Comparison of ENCODE assay signal across 10 cellular contexts in the genomic region with DNA sequence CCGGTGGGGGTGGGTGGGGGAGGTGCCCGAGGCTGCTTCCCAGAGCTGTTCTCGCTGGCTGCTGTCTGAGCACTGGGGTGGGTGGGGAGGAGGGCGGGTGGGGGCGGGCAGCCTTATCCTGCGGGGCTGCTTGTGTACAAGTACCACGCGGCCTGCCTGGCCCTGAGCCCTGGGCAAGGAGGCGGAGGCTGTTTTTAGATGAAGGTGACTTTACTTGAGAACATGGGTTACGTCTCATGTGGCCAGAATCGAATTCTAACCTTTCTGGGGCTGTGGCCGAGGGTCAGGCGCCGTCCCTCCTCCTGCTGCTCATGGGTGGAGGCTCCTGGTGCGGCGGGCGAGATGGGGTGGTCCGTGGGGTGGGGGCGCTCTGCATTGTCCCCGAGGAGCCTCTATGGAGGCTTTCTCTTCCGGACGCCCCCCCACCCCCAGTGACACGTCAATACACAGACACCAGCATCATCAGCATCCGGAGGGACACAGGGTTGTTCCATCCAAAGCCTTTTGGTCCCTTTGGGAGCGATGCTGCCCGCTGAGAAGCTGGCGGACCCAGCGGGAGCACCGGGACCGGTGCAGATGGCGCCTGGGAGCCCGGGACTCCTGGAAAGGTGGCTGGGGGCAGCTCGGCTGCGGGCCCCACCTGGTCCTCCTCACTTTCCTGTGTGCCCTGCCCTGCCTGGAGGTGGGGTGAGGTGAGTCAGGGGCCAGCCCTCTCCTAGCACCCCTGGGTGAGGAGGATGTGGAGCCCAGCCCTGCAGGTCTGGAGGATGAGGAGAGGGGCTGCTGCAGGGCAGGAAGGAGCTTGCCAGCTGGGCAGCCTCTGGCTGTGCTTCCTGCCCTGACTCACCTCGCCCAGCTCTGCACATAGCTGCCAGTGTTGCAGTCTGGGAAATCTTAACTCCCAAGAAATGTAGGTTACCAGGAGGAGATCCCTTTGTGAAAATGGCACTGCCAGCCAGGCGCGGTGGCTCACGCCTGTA. TPM values are rescaled to one million over a fixed set of nuclear protein-coding genes. Genes with fewer than 3 reads are reported as not detected.
DNase-seq lines count a peak whose midpoint lies in the region; FAIRE-seq and TF ChIP-seq lines count a peak whose summit lies in the region.
"Had no signal": no experiment of that assay in that cellular context is flagged by ENCODE, and none has a peak within 500 bp of the region (broad histone marks: within the 10 kb centered on the region; RNA-seq: fewer than 3 reads in every experiment).

No MANE protein-coding gene starts in this region.

- H3K27me3 ChIP-seq in bronchial epithelial cell (ENCODE audit: control insufficient read depth, insufficient read depth, low read length) (no peaks in the 10 kb centered on the region), keratinocyte (ENCODE audit: control insufficient read depth, extremely low read depth, insufficient read depth, low read length) (no peaks in the 10 kb centered on the region), tibial artery (no peaks in the 10 kb centered on the region)

- H3K36me3 ChIP-seq in bronchial epithelial cell (ENCODE audit: control insufficient read depth, insufficient read depth, low read length) (peaks cover 17% of the 10 kb centered on the region), keratinocyte (ENCODE audit: control insufficient read depth in 2 of 2, extremely low read depth in 1 of 2, insufficient read depth in 2 of 2, low read length in 2 of 2) (peaks cover 8 to 23% of the 10 kb centered on the region in 2 experiments), tibial artery (peaks cover 15 to 29% (median 16%) of the 10 kb centered on the region in 3 donors)

- H3K9ac ChIP-seq in keratinocyte (ENCODE audit: control insufficient read depth, extremely low read depth, insufficient read depth, low read length), result peak overlapping the region; percentile 74

- H3K9me3 ChIP-seq in keratinocyte (ENCODE audit: control insufficient read depth, low read depth, low read length) (no peaks in the 10 kb centered on the region), tibial artery (no peaks in the 10 kb centered on the region)

- H3K9me3 Mint-ChIP-seq in activated CD4-positive, alpha-beta T cell treated with anti-CD3 and anti-CD28 coated beads, Interleukin-2, amount 10 ng/mL, durations not matched to agents 24 days and 14 days, result no peaks in the 10 kb centered on the region

- peak; percentile 56 for DNase-seq in activated CD4-positive, alpha-beta T cell treated with anti-CD3 and anti-CD28 coated beads, Interleukin-2, amount 10 ng/mL, durations not matched to agents 24 days and 14 days
- DNase-seq in activated CD4-positive, alpha-beta T cell treated with anti-CD3 and anti-CD28 coated beads for 48 hours, result no peak
- peak; percentile 80 for DNase-seq in bronchial epithelial cell (ENCODE audit: low read depth)
- DNase-seq in keratinocyte (ENCODE audit: low read depth, low spot score), result peak; percentile 70
- DNase-seq in tibial artery, result no peak
- no peak for DNase-seq in stimulated activated CD4-positive, alpha-beta T cell treated with anti-CD3 and anti-CD28 coated beads, Interleukin-4, amount 100 ng/mL, for 1 hour
- DNase-seq in LoVo (ENCODE audit: low spot score), result no peak
- no peak for DNase-seq in dedifferentiated amniotic fluid mesenchymal stem cell (ENCODE audit: extremely low spot score)

- peaks cover 40% of the 10 kb centered on the region for H3K4me1 ChIP-seq in keratinocyte (ENCODE audit: control insufficient read depth, extremely low read depth, insufficient read depth, low read length)
- peaks cover 0 to 52% (median 42%) of the 10 kb centered on the region in 4 donors for H3K4me1 ChIP-seq in tibial artery

- no peak for TF ChIP-seq CTCF in bronchial epithelial cell (IDR thresholded peaks at IDR 0.05; ENCODE audit: insufficient read depth, low read length, severe bottlenecking)
- TF ChIP-seq CTCF in keratinocyte (optimal IDR thresholded peaks at IDR 0.05 in 1 of 3, IDR thresholded peaks at IDR 0.05 in 1 of 3, conservative IDR thresholded peaks at IDR 0.05 in 1 of 3; ENCODE audit: extremely low read depth in 1 of 3, insufficient read depth in 2 of 3, low read length in 3 of 3), result no peak
- TF ChIP-seq CTCF in tibial artery (IDR thresholded peaks at IDR 0.05), result no peak

- peaks cover 10% of the 10 kb centered on the region for H3K36me3 Mint-ChIP-seq in activated CD4-positive, alpha-beta T cell treated with anti-CD3 and anti-CD28 coated beads, Interleukin-2, amount 10 ng/mL, durations not matched to agents 24 days and 14 days (ENCODE audit: low read depth)

- dilution Hi-C loops in keratinocyte (cut with MboI; ENCODE audit: extremely low pct_ligation_motif_present, low sequenced_read_pairs), result no loop called here

- H3K4me3 ChIP-seq in bronchial epithelial cell (ENCODE audit: low read depth, low read length) (peak overlapping the region; percentile 26), keratinocyte (ENCODE audit: control insufficient read depth in 2 of 3, extremely low read depth in 1 of 3, insufficient read depth in 2 of 3, low read depth in 1 of 3, low read length in 3 of 3) (peak overlapping the region; percentile 45 to 74 (median 64)), tibial artery (peak overlapping the region; percentile 12 to 15)
- H3K4me3 ChIP-seq: lung had no signal

- peak overlapping the region; percentile 64 for H3K27ac ChIP-seq in keratinocyte (ENCODE audit: control insufficient read depth, insufficient read depth, low read length)
- H3K27ac ChIP-seq in tibial artery, result no peak overlapping the region

- H3K9me1 ChIP-seq in keratinocyte (ENCODE audit: control insufficient read depth, extremely low read depth, insufficient read depth, low read length), result no peaks in the 10 kb centered on the region

- peaks cover 51% of the 10 kb centered on the region for H4K20me1 ChIP-seq in keratinocyte (ENCODE audit: control insufficient read depth, extremely low read depth, insufficient read depth, low read length)

- no peaks in the 10 kb centered on the region for H3K27me3 Mint-ChIP-seq in activated CD4-positive, alpha-beta T cell treated with anti-CD3 and anti-CD28 coated beads, Interleukin-2, amount 10 ng/mL, durations not matched to agents 24 days and 14 days
- H3K27me3 Mint-ChIP-seq: B cell had no signal

- H3K4me2 ChIP-seq in keratinocyte (ENCODE audit: control insufficient read depth, extremely low read depth, insufficient read depth, low read depth, low read length), result peak overlapping the region; percentile 82

- H3K79me2 ChIP-seq in keratinocyte (ENCODE audit: control insufficient read depth, insufficient read depth, low read length), result peaks cover 80% of the 10 kb centered on the region

- FAIRE-seq in bronchial epithelial cell (lab: Jason Lieb, UNC) (no peak), keratinocyte (lab: Jason Lieb, UNC) (peak; percentile 92)

- H3K4me1 Mint-ChIP-seq in activated CD4-positive, alpha-beta T cell treated with anti-CD3 and anti-CD28 coated beads, Interleukin-2, amount 10 ng/mL, durations not matched to agents 24 days and 14 days, result peaks cover 24% of the 10 kb centered on the region

- H2AFZ ChIP-seq in keratinocyte (ENCODE audit: control insufficient read depth, low read length), result no peak overlapping the region

- H3K4me3 Mint-ChIP-seq in activated CD4-positive, alpha-beta T cell treated with anti-CD3 and anti-CD28 coated beads, Interleukin-2, amount 10 ng/mL, durations not matched to agents 24 days and 14 days, result no peak overlapping the region

- no peak overlapping the region for H3K27ac Mint-ChIP-seq in activated CD4-positive, alpha-beta T cell treated with anti-CD3 and anti-CD28 coated beads, Interleukin-2, amount 10 ng/mL, durations not matched to agents 24 days and 14 days

- intact Hi-C loops in activated CD4-positive, alpha-beta T cell treated with anti-CD3 and anti-CD28 coated beads, Interleukin-2, amount 10 ng/mL, durations not matched to agents 24 days and 14 days (cut with micrococcal nuclease), result no loop called here
- intact Hi-C loops in tibial artery (cut with DNase I; ENCODE audit: low total_unique reads), result no loop called here

RNA-seq across cellular contexts. Expression of a gene that starts 3.4 kb away (rescaled TPM):
- total RNA-seq in activated CD4-positive, alpha-beta T cell treated with anti-CD3 and anti-CD28 coated beads, Interleukin-2, amount 10 ng/mL, durations not matched to agents 24 days and 14 days, result 291 and 297 TPM in 2 replicates
- total RNA-seq in bronchial epithelial cell, result 349 and 369 TPM in 2 replicates
- polyA plus RNA-seq in keratinocyte, result 388 to 552 TPM (median 537 TPM) in 3 replicates
- polyA plus RNA-seq in keratinocyte (2011; ENCODE audit: low read depth), result 171 TPM
- 298 and 480 TPM in 2 replicates for polyA plus RNA-seq in keratinocyte (2011; cell fraction: cytosol; rRNA removed)
- 577 and 747 TPM in 2 replicates for polyA plus RNA-seq in keratinocyte (2011; cell fraction: nucleus; rRNA removed)
- polyA plus RNA-seq in keratinocyte (2012; ENCODE audit: low replicate concordance), result 376 and 679 TPM in 2 replicates
- 280 to 493 TPM (median 484 TPM) in 3 replicates for polyA minus RNA-seq in keratinocyte
- polyA minus RNA-seq in keratinocyte (2011; cell fraction: cytosol; rRNA and poly(A)+ RNA removed), result 889 TPM
- polyA minus RNA-seq in keratinocyte (2011; cell fraction: nucleus; rRNA and poly(A)+ RNA removed), result 533 and 629 TPM in 2 replicates

RNA-seq across cellular contexts. Expression of a gene that starts 13.9 kb away (rescaled TPM):
- total RNA-seq in activated CD4-positive, alpha-beta T cell treated with anti-CD3 and anti-CD28 coated beads, Interleukin-2, amount 10 ng/mL, durations not matched to agents 24 days and 14 days, result 1.1 TPM in 2 replicates
- total RNA-seq in bronchial epithelial cell, result under 0.01 and 0.51 TPM in 2 replicates
- 0.13 to 0.56 TPM (median 0.26 TPM) in 3 replicates for polyA plus RNA-seq in keratinocyte
- 0.22 TPM for polyA plus RNA-seq in keratinocyte (2011; ENCODE audit: low read depth)
- polyA plus RNA-seq in keratinocyte (2011; cell fraction: cytosol; rRNA removed), result 0.57 and 1.0 TPM in 2 replicates
- 0.59 and 0.64 TPM in 2 replicates for polyA plus RNA-seq in keratinocyte (2011; cell fraction: nucleus; rRNA removed)
- polyA plus RNA-seq in keratinocyte (2012; ENCODE audit: low replicate concordance), result 0.55 and 1.2 TPM in 2 replicates
- 0.64 to 4.5 TPM (median 2.6 TPM) in 3 replicates for polyA minus RNA-seq in keratinocyte
- 1.9 TPM for polyA minus RNA-seq in keratinocyte (2011; cell fraction: cytosol; rRNA and poly(A)+ RNA removed)
- polyA minus RNA-seq in keratinocyte (2011; cell fraction: nucleus; rRNA and poly(A)+ RNA removed), result 0.63 and 1.3 TPM in 2 replicates

RNA-seq across cellular contexts. Expression of a gene that starts 32.0 kb away (rescaled TPM):
- 37.6 and 40.9 TPM in 2 replicates for total RNA-seq in activated CD4-positive, alpha-beta T cell treated with anti-CD3 and anti-CD28 coated beads, Interleukin-2, amount 10 ng/mL, durations not matched to agents 24 days and 14 days
- total RNA-seq in bronchial epithelial cell, result not detected in 2 replicates
- polyA plus RNA-seq in keratinocyte, result not detected in 3 replicates
- polyA plus RNA-seq in keratinocyte (2011; ENCODE audit: low read depth), result not detected
- not detected in 2 replicates for polyA plus RNA-seq in keratinocyte (2011; cell fraction: cytosol; rRNA removed)
- polyA plus RNA-seq in keratinocyte (2011; cell fraction: nucleus; rRNA removed), result not detected in 2 replicates
- 0.31 TPM in 1 of 2 replicates, not detected in the other for polyA plus RNA-seq in keratinocyte (2012; ENCODE audit: low replicate concordance)
- not detected in 3 replicates for polyA minus RNA-seq in keratinocyte
- polyA minus RNA-seq in keratinocyte (2011; cell fraction: cytosol; rRNA and poly(A)+ RNA removed), result not detected
- polyA minus RNA-seq in keratinocyte (2011; cell fraction: nucleus; rRNA and poly(A)+ RNA removed), result not detected in 2 replicates
- total RNA-seq: B cell had no signal

RNA-seq across cellular contexts. Expression of a gene that starts 44.3 kb away (rescaled TPM):
- total RNA-seq in activated CD4-positive, alpha-beta T cell treated with anti-CD3 and anti-CD28 coated beads, Interleukin-2, amount 10 ng/mL, durations not matched to agents 24 days and 14 days, result 52.8 and 55.0 TPM in 2 replicates
- total RNA-seq in bronchial epithelial cell, result 143 and 169 TPM in 2 replicates
- 47.5 to 72.0 TPM (median 48.6 TPM) in 3 replicates for polyA plus RNA-seq in keratinocyte
- polyA plus RNA-seq in keratinocyte (2011; ENCODE audit: low read depth), result 48.7 TPM
- polyA plus RNA-seq in keratinocyte (2011; cell fraction: cytosol; rRNA removed), result 43.0 and 88.0 TPM in 2 replicates
- polyA plus RNA-seq in keratinocyte (2011; cell fraction: nucleus; rRNA removed), result 42.5 and 59.2 TPM in 2 replicates
- polyA plus RNA-seq in keratinocyte (2012; ENCODE audit: low replicate concordance), result 62.4 and 88.5 TPM in 2 replicates
- 18.4 to 107 TPM (median 34.2 TPM) in 3 replicates for polyA minus RNA-seq in keratinocyte
- 68.9 TPM for polyA minus RNA-seq in keratinocyte (2011; cell fraction: cytosol; rRNA and poly(A)+ RNA removed)
- polyA minus RNA-seq in keratinocyte (2011; cell fraction: nucleus; rRNA and poly(A)+ RNA removed), result 15.1 and 17.7 TPM in 2 replicates

RNA-seq across cellular contexts. Expression of a gene that starts 57.5 kb away (rescaled TPM):
- total RNA-seq in activated CD4-positive, alpha-beta T cell treated with anti-CD3 and anti-CD28 coated beads, Interleukin-2, amount 10 ng/mL, durations not matched to agents 24 days and 14 days, result 103 and 104 TPM in 2 replicates
- total RNA-seq in bronchial epithelial cell, result 27.5 and 29.0 TPM in 2 replicates
- polyA plus RNA-seq in keratinocyte, result 20.9 to 53.6 TPM (median 33.3 TPM) in 3 replicates
- polyA plus RNA-seq in keratinocyte (2011; ENCODE audit: low read depth), result 32.1 TPM
- 12.6 and 19.6 TPM in 2 replicates for polyA plus RNA-seq in keratinocyte (2011; cell fraction: cytosol; rRNA removed)
- polyA plus RNA-seq in keratinocyte (2011; cell fraction: nucleus; rRNA removed), result 47.6 and 72.8 TPM in 2 replicates
- polyA plus RNA-seq in keratinocyte (2012; ENCODE audit: low replicate concordance), result 50.1 and 59.7 TPM in 2 replicates
- polyA minus RNA-seq in keratinocyte, result 74.0 to 142 TPM (median 140 TPM) in 3 replicates
- 90.4 TPM for polyA minus RNA-seq in keratinocyte (2011; cell fraction: cytosol; rRNA and poly(A)+ RNA removed)
- 40.7 and 57.9 TPM in 2 replicates for polyA minus RNA-seq in keratinocyte (2011; cell fraction: nucleus; rRNA and poly(A)+ RNA removed)

Comparison
In these comparisons a context has a peak if more than half of its experiments do, and no peak if none do; other contexts are left out.
1. DNase-seq: peak in activated CD4-positive, alpha-beta T cell treated with anti-CD3 and anti-CD28 coated beads, Interleukin-2, amount 10 ng/mL, durations not matched to agents 24 days and 14 days (single experiment), bronchial epithelial cell (single experiment) and keratinocyte (single experiment); none in activated CD4-positive, alpha-beta T cell treated with anti-CD3 and anti-CD28 coated beads for 48 hours (single experiment), tibial artery (0 of 2), stimulated activated CD4-positive, alpha-beta T cell treated with anti-CD3 and anti-CD28 coated beads, Interleukin-4, amount 100 ng/mL, for 1 hour (single experiment), LoVo (single experiment) and dedifferentiated amniotic fluid mesenchymal stem cell (single experiment).
2. H3K4me3 ChIP-seq: peak in every context shown above with its lines; median percentile 64 in keratinocyte; 26 in bronchial epithelial cell; 14 in tibial artery.
3. RNA of a gene that starts 32.0 kb away (total RNA-seq): 37.6 to 40.9 TPM in activated CD4-positive, alpha-beta T cell treated with anti-CD3 and anti-CD28 coated beads, Interleukin-2, amount 10 ng/mL, durations not matched to agents 24 days and 14 days; not detected in bronchial epithelial cell; every median in the first group is over 10 times any median in the second.